In genomic region chr1:145280638-145281036, GRCh38 we compare ENCODE assay signal across 8 cellular contexts. TPM values are rescaled to one million over a fixed set of nuclear protein-coding genes. Genes with fewer than 3 reads are reported as not detected.
DNase-seq lines count a peak whose midpoint lies in the region; ATAC-seq and TF ChIP-seq lines count a peak whose summit lies in the region.
"Not testable (repeated sequence)": the region's sequence is repeated elsewhere in the genome, so short reads cannot be mapped to it uniquely, and the experiment has no call there.

No MANE protein-coding gene starts in this region.

- not testable (repeated sequence) for TF ChIP-seq CTCF in SU-DHL-6 (IDR thresholded peaks at IDR 0.05; ENCODE audit: insufficient read depth, low read length, poor library complexity, severe bottlenecking); foreskin fibroblast (IDR thresholded peaks at IDR 0.05; ENCODE audit: low read depth, low read length); parathyroid adenoma (IDR thresholded peaks at IDR 0.05); thoracic aorta (IDR thresholded peaks at IDR 0.05)

- not testable (repeated sequence) for H3K4me1 ChIP-seq in parathyroid adenoma; thoracic aorta (ENCODE audit: control insufficient read depth in 1 of 2, low read depth in 2 of 2)

- H3K9me2 ChIP-seq in SU-DHL-6 (replicated peaks; ENCODE audit: insufficient read depth, low read length), result not testable (repeated sequence)

- ATAC-seq in GM18861 (IDR thresholded peaks at IDR 0.05; ENCODE audit: unreplicated experiment) (peak; percentile 71), HG02970 (IDR thresholded peaks at IDR 0.05; ENCODE audit: low FRiP score, unreplicated experiment) (peak; percentile 63), thoracic aorta (ENCODE audit: insufficient number of reproducible peaks, low FRiP score, low read depth) (peak; percentile 43)

- H3K79me2 ChIP-seq in SU-DHL-6 (ENCODE audit: insufficient read depth, low read length); parathyroid adenoma: not testable (repeated sequence)

- H3K4me2 ChIP-seq in SU-DHL-6 (ENCODE audit: low read depth, low read length, poor library complexity, severe bottlenecking), result peak overlapping the region; percentile 30
- not testable (repeated sequence) for H3K4me2 ChIP-seq in parathyroid adenoma (ENCODE audit: low read length)

- H3F3A ChIP-seq in SU-DHL-6 (ENCODE audit: insufficient read depth), result not testable (repeated sequence)

- H3K27ac ChIP-seq in SU-DHL-6 (ENCODE audit: low read depth, low read length), result not testable (repeated sequence)
- peak overlapping the region; percentile 86 for H3K27ac ChIP-seq in parathyroid adenoma
- peak overlapping the region in 1 of 2 donors; percentile 38 for H3K27ac ChIP-seq in thoracic aorta

- not testable (repeated sequence) for H3K27me3 ChIP-seq in SU-DHL-6 (ENCODE audit: low read length); parathyroid adenoma (ENCODE audit: control insufficient read depth, insufficient read depth, low read length); thoracic aorta (replicated peaks; ENCODE audit: insufficient read depth)

- not testable (repeated sequence) for H2AFZ ChIP-seq in SU-DHL-6 (ENCODE audit: low read depth, low read length, severe bottlenecking)
- peak overlapping the region; percentile 42 for H2AFZ ChIP-seq in parathyroid adenoma

- H3K9ac ChIP-seq in SU-DHL-6 (ENCODE audit: low read length); parathyroid adenoma: not testable (repeated sequence)

- not testable (repeated sequence) for H3K9me3 ChIP-seq in SU-DHL-6 (ENCODE audit: insufficient read depth, low read length); parathyroid adenoma (ENCODE audit: control insufficient read depth, low read length); thoracic aorta

- not testable (repeated sequence) for H3K36me3 ChIP-seq in SU-DHL-6 (ENCODE audit: low read length); parathyroid adenoma (ENCODE audit: control insufficient read depth, insufficient read depth, low read length); thoracic aorta

- DNase-seq in NCI-H1694 treated with DMSO at 0.1 percent for 48 hours (lab: John Stamatoyannopoulos, UW), result peak; percentile 22
- peak; percentile 38 for DNase-seq in activated gamma-delta T cell treated with Interleukin-2 at 50 U/mL for 16 hours
- DNase-seq in foreskin fibroblast; thoracic aorta (ENCODE audit: low spot score): not testable (repeated sequence)

- not testable (repeated sequence) for H3K4me3 ChIP-seq in SU-DHL-6 (ENCODE audit: insufficient read depth, low read length, poor library complexity, severe bottlenecking); parathyroid adenoma (ENCODE audit: low read depth, low read length)
- peak overlapping the region; percentile 50 to 76 for H3K4me3 ChIP-seq in foreskin fibroblast (ENCODE audit: low read depth in 1 of 2, low read length in 2 of 2)
- H3K4me3 ChIP-seq in thoracic aorta, result peak overlapping the region; percentile 72

- not testable (repeated sequence) for H4K20me1 ChIP-seq in SU-DHL-6 (ENCODE audit: low read depth, low read length)

RNA-seq across cellular contexts. Expression of gene PPIAL4D, which starts 38.7 kb away (rescaled TPM):
- total RNA-seq in thoracic aorta, result not detected
